In genomic region chr6:53899512-53899911, GRCh38 we compare ENCODE assay signal across 19 cellular contexts.
"Had no signal": no experiment of that assay in that cellular context is flagged by ENCODE, and none has a peak within 500 bp of the region (broad histone marks: within the 10 kb centered on the region; RNA-seq: fewer than 3 reads in every experiment).

No MANE protein-coding gene starts in this region.

- H3K9me3 ChIP-seq: SJSA1 had no signal

- H3K27me3 ChIP-seq: SJSA1 had no signal

- H3K4me3 ChIP-seq: SJSA1, SK-N-MC had no signal

- FAIRE-seq: RCC 7860 had no signal

- H3K27ac ChIP-seq: SJSA1, SK-N-MC had no signal

- DNase-seq: NCI-H1092, NCI-H1105 treated with DMSO at 0.1 percent for 48 hours, NCI-H1436, NCI-H187, NCI-H2029, NCI-H2081 treated with DMSO at 0.1 percent for 48 hours, NCI-H2171, NCI-H226, NCI-H446, NCI-H510A, NCI-H524 treated with DMSO at 0.1 percent for 48 hours, NCI-H69, NCI-H774, Right ventricle myocardium superior, RPMI8226, SIG-M5 had no signal
